ENCODE assay signal across 1 cellular context in genomic region chr3:61903074-61903473, GRCh38.
TF ChIP-seq lines count a peak whose summit lies in the region.

No MANE protein-coding gene starts in this region.

TF ChIP-seq in WTC11, 78 proteins besides CTCF, POLR2A, EP300 and RAD21 (continued from another document):
- no peak for TF ChIP-seq ZNF425 (CRISPR knock-in tag; conservative IDR thresholded peaks at IDR 0.05)
